ENCODE assay signal across 18 cellular contexts in genomic region chrX:105608745-105609144, GRCh38.
DNase-seq lines count a peak whose midpoint lies in the region; ATAC-seq and TF ChIP-seq lines count a peak whose summit lies in the region.
"Had no signal": no experiment of that assay in that cellular context is flagged by ENCODE, and none has a peak within 500 bp of the region (broad histone marks: within the 10 kb centered on the region; RNA-seq: fewer than 3 reads in every experiment).

No MANE protein-coding gene starts in this region.

- no peak overlapping the region for H3T11ph ChIP-seq in H9 (ENCODE audit: low read length)

- intact Hi-C loops in PC-3 (cut with micrococcal nuclease), result loop anchor here (5.0 kb wide), 1 partner anchor 56 kb away; no protein-coding TSS in a partner anchor

- no peaks in the 10 kb centered on the region for H3K4me1 Mint-ChIP-seq in H9
- H3K4me1 Mint-ChIP-seq: B cell had no signal

- no CpG with 5 or more reads among the region's 2 CpGs for WGBS in H9 (ENCODE audit: extremely low coverage, insufficient read length, low lambda C conversion rate)

- no peak overlapping the region for H2AK5ac ChIP-seq in H9 (ENCODE audit: insufficient read length, low read length)

- no peak overlapping the region for H3K4me3 ChIP-seq in PC-3 (ENCODE audit: low read length)
- H3K4me3 ChIP-seq in cardiac fibroblast (replicated peaks in 1 of 2; ENCODE audit: low read depth in 2 of 2, low read length in 2 of 2), result no peak overlapping the region

- H4K5ac ChIP-seq in H9 (ENCODE audit: insufficient read length, low read depth, low read length), result no peak overlapping the region

- CTCF ChIA-PET in PC-3 (lab: Charles Lee), result no interaction called here

- POLR2A ChIA-PET in PC-3 (lab: Charles Lee; ENCODE audit: unreplicated experiment), result no interaction called here

- no peak overlapping the region for H2BK12ac ChIP-seq in H9 (ENCODE audit: insufficient read length, low read depth, low read length)

- H3K4me3 Mint-ChIP-seq in H9, result no peak overlapping the region
- H3K4me3 Mint-ChIP-seq: B cell; CD4-positive, alpha-beta T cell had no signal

- no peak for ATAC-seq in PC-3

- no peaks in the 10 kb centered on the region for H3F3A ChIP-seq in PC-3 (ENCODE audit: low read length, unreplicated experiment)

- H3K4ac ChIP-seq in H9 (ENCODE audit: low read depth, low read length), result no peak overlapping the region

- H2AFZ ChIP-seq in PC-3 (ENCODE audit: low read length) (no peak overlapping the region), H9 (ENCODE audit: low read length) (no peak overlapping the region)

- H3K4me2 ChIP-seq in PC-3 (ENCODE audit: low read length), result no peak overlapping the region
- H3K4me2 ChIP-seq in H9 (ENCODE audit: insufficient read depth, insufficient read length, low read length), result no peak overlapping the region

- H3K36me3 Mint-ChIP-seq in H9 (ENCODE audit: insufficient read depth in 1 of 3, low read depth in 3 of 3), result no peaks in the 10 kb centered on the region; a peak in 1 of 7 replicates

- H3K4me1 ChIP-seq in PC-3 (ENCODE audit: insufficient read depth, low read length) (peaks cover 23% of the 10 kb centered on the region), H9 (ENCODE audit: insufficient read depth, low read length) (no peaks in the 10 kb centered on the region)

- no peak overlapping the region for H3K27ac Mint-ChIP-seq in H9
- H3K27ac Mint-ChIP-seq: B cell; CD4-positive, alpha-beta T cell had no signal

- H3K9ac ChIP-seq in PC-3 (ENCODE audit: low read length) (no peak overlapping the region), H9 (ENCODE audit: extremely low read depth, insufficient read length, low read length) (no peak overlapping the region)

- H3K23me2 ChIP-seq in H9 (ENCODE audit: insufficient read length, low read depth, low read length, poor library complexity, severe bottlenecking), result no peaks in the 10 kb centered on the region

- H4K8ac ChIP-seq in H9 (replicated peaks; ENCODE audit: insufficient read length, low read depth, low read length), result no peak overlapping the region

- H3K79me2 ChIP-seq in PC-3 (ENCODE audit: low read length) (no peaks in the 10 kb centered on the region), H9 (ENCODE audit: insufficient read depth, low read length) (no peaks in the 10 kb centered on the region)

- H2BK15ac ChIP-seq in H9 (ENCODE audit: low read depth, low read length), result no peak overlapping the region

- DNase-seq in HT1080 (ENCODE audit: low read depth), result peak; percentile 13
- DNase-seq in PC-3, result peak; percentile 48
- peak; percentile 1 to 9 for DNase-seq in cardiac fibroblast (ENCODE audit: low read depth in 2 of 2)
- DNase-seq in iris pigment epithelial cell (ENCODE audit: low read depth), result peak; percentile 11
- DNase-seq in NCI-H82 treated with DMSO at 0.1 percent for 48 hours (lab: John Stamatoyannopoulos, UW; ENCODE audit: unreplicated experiment), result no peak
- no peak for DNase-seq in stimulated activated CD4-positive, alpha-beta T cell treated with anti-CD3 and anti-CD28 coated beads, Interleukin-4, amount 100 ng/mL, for 4 hours
- no peak for DNase-seq in H9
- DNase-seq: Calu3; CD4-positive, alpha-beta T cell; DMS79; MV-4-11; NCI-H1436; NCI-H2029; NCI-H2171; NCI-H446 treated with DMSO at 0.1 percent for 48 hours; NCI-H748 treated with DMSO at 0.1 percent for 48 hours; SHP77 treated with DMSO at 0.1 percent for 48 hours had no signal

- no peaks in the 10 kb centered on the region for H3K36me3 ChIP-seq in PC-3 (ENCODE audit: low read depth, low read length)

- no peak overlapping the region for H3K27ac ChIP-seq in PC-3 (ENCODE audit: low read length)
- H3K27ac ChIP-seq in H9 (ENCODE audit: insufficient read length, low read depth, low read length), result no peak overlapping the region

- H3K23ac ChIP-seq in H9 (ENCODE audit: insufficient read length, low read depth, low read length), result no peak overlapping the region

- peaks cover 0 to 36% of the 10 kb centered on the region in 2 experiments; a peak in 2 of 5 replicates for H3K9me3 Mint-ChIP-seq in H9

- no peak overlapping the region for H3K18ac ChIP-seq in H9 (ENCODE audit: insufficient read length, low read depth, low read length)

- H3K27me3 ChIP-seq in PC-3 (ENCODE audit: low read length), result no peaks in the 10 kb centered on the region
- no peaks in the 10 kb centered on the region for H3K27me3 ChIP-seq in H9 (ENCODE audit: insufficient read depth, low read length)

- H3K56ac ChIP-seq in H9 (ENCODE audit: insufficient read length, low read depth, low read length), result no peak overlapping the region

- H2BK120ac ChIP-seq in H9 (ENCODE audit: low read depth, low read length, poor library complexity, severe bottlenecking), result no peak overlapping the region

- no peaks in the 10 kb centered on the region for H3K9me2 ChIP-seq in PC-3 (replicated peaks; ENCODE audit: low read length)

- TF ChIP-seq CTCF in PC-3 (conservative IDR thresholded peaks at IDR 0.05; ENCODE audit: low read depth, low read length) (no peak), cardiac fibroblast (IDR thresholded peaks at IDR 0.05; ENCODE audit: low read depth, low read length) (no peak), H9 (conservative IDR thresholded peaks at IDR 0.05) (no peak)

- no peaks in the 10 kb centered on the region for H3K9me3 ChIP-seq in PC-3 (ENCODE audit: low read length)
- H3K9me3 ChIP-seq in H9 (ENCODE audit: control insufficient read depth, low read depth, low read length), result peaks cover 8% of the 10 kb centered on the region

- no peak overlapping the region for H3K14ac ChIP-seq in H9 (ENCODE audit: insufficient read depth, low read length)

- H3K79me1 ChIP-seq in H9 (ENCODE audit: insufficient read depth, low read depth, low read length, poor library complexity, severe bottlenecking), result no peaks in the 10 kb centered on the region

- no peak overlapping the region for H2BK20ac ChIP-seq in H9 (ENCODE audit: low read depth, low read length, poor library complexity, severe bottlenecking)

- no TSS peak for BruUV-seq in PC-3 (replicated peaks; lab: Mats Ljungman, UMichigan)

- H4K20me1 ChIP-seq in PC-3 (ENCODE audit: low read length), result no peaks in the 10 kb centered on the region
- H4K20me1 ChIP-seq in H9 (ENCODE audit: control insufficient read depth, insufficient read depth, insufficient read length), result no peaks in the 10 kb centered on the region

- H3K27me3 Mint-ChIP-seq in H9 (ENCODE audit: low read depth), result no peaks in the 10 kb centered on the region
- H3K27me3 Mint-ChIP-seq: B cell; CD4-positive, alpha-beta T cell had no signal

- H2BK5ac ChIP-seq in H9 (ENCODE audit: insufficient read length, low read length), result no peak overlapping the region

- H4K91ac ChIP-seq in H9 (ENCODE audit: insufficient read length, low read depth, low read length), result no peak overlapping the region

Comparison
In these comparisons a context has a peak if more than half of its experiments do, and no peak if none do; other contexts are left out.
1. DNase-seq: peak in HT1080 (single experiment), PC-3 (single experiment), cardiac fibroblast (2 of 2) and iris pigment epithelial cell (single experiment); none in NCI-H82 treated with DMSO at 0.1 percent for 48 hours (single experiment), stimulated activated CD4-positive, alpha-beta T cell treated with anti-CD3 and anti-CD28 coated beads, Interleukin-4, amount 100 ng/mL, for 4 hours (0 of 2) and H9 (single experiment).